In the genomic region with DNA sequence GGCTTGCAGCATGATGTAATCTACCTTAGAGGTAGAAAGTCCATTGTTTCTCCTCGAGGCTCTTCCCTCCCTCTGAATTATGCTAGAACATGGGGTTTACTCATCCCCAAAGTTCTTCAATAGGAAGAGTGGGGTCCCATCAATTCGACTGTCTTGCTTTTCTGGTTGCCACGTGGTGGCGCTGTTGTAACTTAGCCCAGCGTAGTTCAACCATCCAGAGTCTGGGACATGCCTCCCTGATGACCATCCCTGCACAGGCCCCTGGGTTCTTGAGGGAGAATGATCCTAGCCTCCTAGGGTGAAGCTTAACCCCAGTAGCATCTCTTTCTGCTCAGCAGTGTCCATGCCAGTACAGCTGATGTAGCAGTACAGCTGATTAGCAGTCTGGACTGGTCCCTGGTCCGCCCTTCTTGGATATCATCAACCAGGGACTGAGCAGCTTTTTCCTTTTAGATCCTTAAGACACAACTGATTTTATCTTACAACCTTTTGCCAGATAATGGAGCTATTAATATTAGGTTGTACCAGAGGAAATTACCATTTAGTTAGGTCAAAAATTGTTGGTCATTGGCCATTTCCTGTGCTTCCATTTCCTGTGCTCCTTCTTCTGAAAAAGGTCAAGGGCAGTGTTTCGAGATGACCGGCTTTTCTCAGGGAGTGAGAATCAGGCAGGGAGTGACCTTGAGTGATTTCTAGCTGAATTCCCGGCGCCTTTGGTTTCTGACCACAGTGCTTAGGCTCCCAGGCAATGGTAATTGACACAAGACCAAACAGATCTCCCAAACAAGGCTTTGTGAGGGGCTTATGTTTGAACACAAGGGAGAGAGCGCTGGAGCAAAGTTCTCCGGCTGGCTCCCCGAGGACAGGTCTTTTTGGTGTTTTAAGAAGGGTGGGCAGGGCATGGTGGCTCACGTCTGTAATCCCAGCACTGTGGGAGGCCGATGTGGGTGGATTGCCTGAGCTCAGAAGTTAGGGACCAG, we compare ENCODE assay signal across 8 cellular contexts.
A peak's percentile ranks its signal among the peaks of the same experiment; 100 is the strongest.
DNase-seq lines count a peak whose midpoint lies in the region; ATAC-seq and TF ChIP-seq lines count a peak whose summit lies in the region.

No MANE protein-coding gene starts in this region.

- intact Hi-C loops in Calu3 (cut with micrococcal nuclease; ENCODE audit: unreplicated experiment): loop anchor here (1.0 to 2.0 kb wide), 2 partner anchors 8 to 58 kb away; no protein-coding TSS in a partner anchor
- intact Hi-C loops in naive thymus-derived CD4-positive, alpha-beta T cell (cut with micrococcal nuclease): no loop called here

- H3K27ac Mint-ChIP-seq in Calu3 (ENCODE audit: unreplicated experiment): no peak overlapping the region
- no peak overlapping the region for H3K27ac Mint-ChIP-seq in stimulated activated effector memory CD8-positive, alpha-beta T cell treated with anti-CD3 and anti-CD28 coated beads, Interleukin-12 subunit alpha, Interleukin-12 subunit beta, amount 100 ng/mL, for 72 hours
- no peak overlapping the region for H3K27ac Mint-ChIP-seq in naive thymus-derived CD4-positive, alpha-beta T cell

- peaks cover 5% of the 10 kb centered on the region for H3K36me3 Mint-ChIP-seq in Calu3 (ENCODE audit: insufficient read depth, unreplicated experiment)
- H3K36me3 Mint-ChIP-seq in stimulated activated effector memory CD8-positive, alpha-beta T cell treated with anti-CD3 and anti-CD28 coated beads, Interleukin-12 subunit alpha, Interleukin-12 subunit beta, amount 100 ng/mL, for 72 hours: no peaks in the 10 kb centered on the region
- no peaks in the 10 kb centered on the region for H3K36me3 Mint-ChIP-seq in naive thymus-derived CD4-positive, alpha-beta T cell

- H3K27me3 ChIP-seq in naive thymus-derived CD4-positive, alpha-beta T cell (ENCODE audit: control insufficient read depth in 2 of 2, insufficient read depth in 2 of 2, low read length in 2 of 2): no peaks in the 10 kb centered on the region

- DNase-seq in Calu3 (peak; percentile 58), LNCaP clone FGC (ENCODE audit: low read depth) (no peak), choroid plexus epithelial cell (ENCODE audit: low read depth) (peak; percentile 74), mucosa of gallbladder (ENCODE audit: low spot score) (peak; percentile 57)
- DNase-seq in stimulated activated effector memory CD8-positive, alpha-beta T cell treated with anti-CD3 and anti-CD28 coated beads, Interleukin-12 subunit alpha, Interleukin-12 subunit beta, amount 100 ng/mL, for 72 hours (ENCODE audit: low spot score in 2 of 2): no peak
- no peak for DNase-seq in naive thymus-derived CD4-positive, alpha-beta T cell
- no peak for DNase-seq in activated CD4-positive, CD25-positive, alpha-beta regulatory T cell treated with anti-CD3 and anti-CD28 coated beads, Interleukin-2, amount 50 U/mL, for 72 hours

- H3K9me3 ChIP-seq in naive thymus-derived CD4-positive, alpha-beta T cell (ENCODE audit: control insufficient read depth in 2 of 3, low read length in 3 of 3): no peaks in the 10 kb centered on the region

- no peak overlapping the region for H3K27ac ChIP-seq in naive thymus-derived CD4-positive, alpha-beta T cell (ENCODE audit: low read depth, low read length)

- TF ChIP-seq CTCF in Calu3 (IDR thresholded peaks at IDR 0.05; ENCODE audit: unreplicated experiment) (peak; percentile 61), LNCaP clone FGC (IDR thresholded peaks at IDR 0.05; ENCODE audit: control insufficient read depth, extremely low read depth, insufficient read depth) (peak; percentile 19; the same call in 1 of the 2 replicates), choroid plexus epithelial cell (conservative IDR thresholded peaks at IDR 0.05; ENCODE audit: low read depth, low read length) (peak; percentile 83)

- POLR2A ChIA-PET in naive thymus-derived CD4-positive, alpha-beta T cell (lab: Charles Lee): no interaction called here

- H3K9me3 Mint-ChIP-seq in Calu3 (ENCODE audit: low read depth, unreplicated experiment): no peaks in the 10 kb centered on the region
- H3K9me3 Mint-ChIP-seq in stimulated activated effector memory CD8-positive, alpha-beta T cell treated with anti-CD3 and anti-CD28 coated beads, Interleukin-12 subunit alpha, Interleukin-12 subunit beta, amount 100 ng/mL, for 72 hours: peaks cover 2% of the 10 kb centered on the region
- H3K9me3 Mint-ChIP-seq in naive thymus-derived CD4-positive, alpha-beta T cell: peaks cover 0 to 10% (median 4%) of the 10 kb centered on the region in 11 donors

- ATAC-seq in stimulated activated effector memory CD8-positive, alpha-beta T cell treated with anti-CD3 and anti-CD28 coated beads, Interleukin-12 subunit alpha, Interleukin-12 subunit beta, amount 100 ng/mL, for 72 hours: no peak
- no peak for ATAC-seq in naive thymus-derived CD4-positive, alpha-beta T cell
- no peak for ATAC-seq in GM21381 (IDR thresholded peaks at IDR 0.05; ENCODE audit: unreplicated experiment)

- no peaks in the 10 kb centered on the region for H3K27me3 Mint-ChIP-seq in Calu3 (ENCODE audit: unreplicated experiment)
- peaks cover 0 to 16% (median 6%) of the 10 kb centered on the region in 5 donors for H3K27me3 Mint-ChIP-seq in naive thymus-derived CD4-positive, alpha-beta T cell

- no peaks in the 10 kb centered on the region for H3K36me3 ChIP-seq in naive thymus-derived CD4-positive, alpha-beta T cell (ENCODE audit: control insufficient read depth in 2 of 3, insufficient read depth in 3 of 3, low read length in 3 of 3)

- CTCF ChIA-PET in Calu3 (lab: Charles Lee): interaction anchor here (1.3 kb wide), 1 partner anchor 9 kb away, joined by 4 read pairs; no protein-coding TSS in a partner anchor
- CTCF ChIA-PET in naive thymus-derived CD4-positive, alpha-beta T cell (lab: Charles Lee): no interaction called here

- no TSS peak for BruUV-seq in Calu3 (replicated peaks; lab: Mats Ljungman, UMichigan)

- no peaks in the 10 kb centered on the region for H3K4me1 ChIP-seq in naive thymus-derived CD4-positive, alpha-beta T cell (ENCODE audit: control insufficient read depth in 2 of 2, insufficient read depth in 2 of 2, low read length in 2 of 2)

- H3K4me3 ChIP-seq in LNCaP clone FGC (ENCODE audit: low read depth, low read length) (no peak overlapping the region), choroid plexus epithelial cell (ENCODE audit: low read depth, low read length) (no peak overlapping the region)
- H3K4me3 ChIP-seq in naive thymus-derived CD4-positive, alpha-beta T cell (ENCODE audit: low read length): no peak overlapping the region

- peaks cover 10% of the 10 kb centered on the region for H3K4me1 Mint-ChIP-seq in Calu3 (ENCODE audit: low read depth, unreplicated experiment)
- no peaks in the 10 kb centered on the region for H3K4me1 Mint-ChIP-seq in stimulated activated effector memory CD8-positive, alpha-beta T cell treated with anti-CD3 and anti-CD28 coated beads, Interleukin-12 subunit alpha, Interleukin-12 subunit beta, amount 100 ng/mL, for 72 hours
- peaks cover 0 to 1% (median 0%) of the 10 kb centered on the region in 7 donors for H3K4me1 Mint-ChIP-seq in naive thymus-derived CD4-positive, alpha-beta T cell

- H3K4me3 Mint-ChIP-seq in Calu3 (ENCODE audit: low read depth, unreplicated experiment): no peak overlapping the region
- H3K4me3 Mint-ChIP-seq in stimulated activated effector memory CD8-positive, alpha-beta T cell treated with anti-CD3 and anti-CD28 coated beads, Interleukin-12 subunit alpha, Interleukin-12 subunit beta, amount 100 ng/mL, for 72 hours: no peak overlapping the region
- H3K4me3 Mint-ChIP-seq in naive thymus-derived CD4-positive, alpha-beta T cell: no peak overlapping the region

Comparison
In these comparisons a context has a peak if more than half of its experiments do, and no peak if none do; other contexts are left out.
1. DNase-seq: peak in Calu3 (single experiment), choroid plexus epithelial cell (single experiment) and mucosa of gallbladder (single experiment); none in LNCaP clone FGC (single experiment), stimulated activated effector memory CD8-positive, alpha-beta T cell treated with anti-CD3 and anti-CD28 coated beads, Interleukin-12 subunit alpha, Interleukin-12 subunit beta, amount 100 ng/mL, for 72 hours (0 of 2), naive thymus-derived CD4-positive, alpha-beta T cell (0 of 9) and activated CD4-positive, CD25-positive, alpha-beta regulatory T cell treated with anti-CD3 and anti-CD28 coated beads, Interleukin-2, amount 50 U/mL, for 72 hours (single experiment).
2. CTCF ChIP-seq: peak in every context shown above with its lines; median percentile 83 in choroid plexus epithelial cell; 61 in Calu3; 19 in LNCaP clone FGC.